28 cellular contexts compared by ENCODE assay signal in genomic region chr12:101336400-101336799, GRCh38. TPM values are rescaled to one million over a fixed set of nuclear protein-coding genes. Genes with fewer than 3 reads are reported as not detected.
DNase-seq lines count a peak whose midpoint lies in the region; ATAC-seq, FAIRE-seq and TF ChIP-seq lines count a peak whose summit lies in the region.
"Had no signal": no experiment of that assay in that cellular context is flagged by ENCODE, and none has a peak within 500 bp of the region (broad histone marks: within the 10 kb centered on the region; RNA-seq: fewer than 3 reads in every experiment).

No MANE protein-coding gene starts in this region.

- no peaks in the 10 kb centered on the region for H3K79me1 ChIP-seq in H9 (ENCODE audit: insufficient read depth, low read depth, low read length, poor library complexity, severe bottlenecking)
- no peaks in the 10 kb centered on the region for H3K79me1 ChIP-seq in IMR-90 (ENCODE audit: low read depth in 1 of 2, low read length in 2 of 2)

- no peak overlapping the region for H3T11ph ChIP-seq in H9 (ENCODE audit: low read length)

- no peak overlapping the region for H3K4me3 ChIP-seq in IMR-90 (ENCODE audit: insufficient read depth, low read depth, low read length)
- no peak overlapping the region for H3K4me3 ChIP-seq in astrocyte (ENCODE audit: insufficient read depth, low read depth, low read length)
- H3K4me3 ChIP-seq: BLaER1, GM12878 had no signal

- ATAC-seq in IMR-90 (ENCODE audit: low read depth) (no peak), HG03571 (IDR thresholded peaks at IDR 0.05; ENCODE audit: unreplicated experiment) (no peak)
- no peak for ATAC-seq in effector memory CD8-positive, alpha-beta T cell (replicated peaks)
- ATAC-seq: GM12878 had no signal

- H3K4me1 ChIP-seq in H9 (ENCODE audit: insufficient read depth, low read length) (no peaks in the 10 kb centered on the region), IMR-90 (ENCODE audit: control insufficient read depth, insufficient read depth, low read length) (no peaks in the 10 kb centered on the region), astrocyte (ENCODE audit: insufficient read depth, low read length) (no peaks in the 10 kb centered on the region)
- H3K4me1 ChIP-seq: BE2C, BLaER1 had no signal

- H3K18ac ChIP-seq in H9 (ENCODE audit: insufficient read length, low read depth, low read length) (no peak overlapping the region), IMR-90 (ENCODE audit: low read depth, low read length) (no peak overlapping the region)

- no peak overlapping the region for H3K14ac ChIP-seq in H9 (ENCODE audit: insufficient read depth, low read length)
- no peak overlapping the region for H3K14ac ChIP-seq in IMR-90 (replicated peaks; ENCODE audit: low read depth, low read length)

- H4K20me1 ChIP-seq in H9 (ENCODE audit: control insufficient read depth, insufficient read depth, insufficient read length) (no peaks in the 10 kb centered on the region), IMR-90 (ENCODE audit: insufficient read depth, low read length) (no peaks in the 10 kb centered on the region), astrocyte (ENCODE audit: insufficient read depth, low read length) (no peaks in the 10 kb centered on the region)
- H4K20me1 ChIP-seq: BLaER1 had no signal

- H3K36me3 ChIP-seq in IMR-90 (ENCODE audit: control insufficient read depth, insufficient read depth, low read length) = peaks cover 11% of the 10 kb centered on the region
- H3K36me3 ChIP-seq in astrocyte (ENCODE audit: insufficient read depth, low read length) = peaks cover 33% of the 10 kb centered on the region

- no peak overlapping the region for H2AK9ac ChIP-seq in IMR-90 (replicated peaks; ENCODE audit: low read depth, low read length, poor library complexity)

- H2AFZ ChIP-seq in H9 (ENCODE audit: low read length) = no peak overlapping the region
- H2AFZ ChIP-seq in IMR-90 (replicated peaks; ENCODE audit: low read length, poor library complexity) = no peak overlapping the region
- no peak overlapping the region for H2AFZ ChIP-seq in astrocyte (ENCODE audit: low read depth, low read length)

- DNase-seq in H9 = no peak
- no peak for DNase-seq in IMR-90
- no peak for DNase-seq in astrocyte (ENCODE audit: low read depth)
- DNase-seq in effector memory CD8-positive, alpha-beta T cell = no peak
- no peak for DNase-seq in NCI-H1436 treated with DMSO at 0.1 percent for 48 hours (lab: John Stamatoyannopoulos, UW)
- DNase-seq: 8988T; ACHN; BE2C; C1 segment of cervical spinal cord; CD4-positive, alpha-beta memory T cell; CD4-positive, CD25-positive, alpha-beta regulatory T cell; CD8-positive, alpha-beta memory T cell; COR-L47; DMS 273 treated with DMSO at 0.1 percent for 48 hours; DMS153; DMS53; DMS79; DND-41; EL; GDM1 had no signal

- no peak for TF ChIP-seq CTCF in H9 (conservative IDR thresholded peaks at IDR 0.05)
- TF ChIP-seq CTCF in IMR-90 (conservative IDR thresholded peaks at IDR 0.05; ENCODE audit: low read depth, low read length) = no peak
- TF ChIP-seq CTCF in astrocyte (IDR thresholded peaks at IDR 0.05; ENCODE audit: insufficient read depth, low read depth, low read length) = no peak

- dilution Hi-C loops in IMR-90 (cut with HindIII; ENCODE audit: low sequenced_read_pairs, unreplicated experiment) = no loop called here

- H3K9me3 ChIP-seq in H9 (ENCODE audit: control insufficient read depth, low read depth, low read length) (no peaks in the 10 kb centered on the region), IMR-90 (ENCODE audit: control insufficient read depth, insufficient read depth, low read length) (no peaks in the 10 kb centered on the region), astrocyte (ENCODE audit: insufficient read depth, low read depth, low read length) (no peaks in the 10 kb centered on the region)
- H3K9me3 ChIP-seq: BE2C, BLaER1 had no signal

- intact Hi-C loops in IMR-90 (cut with micrococcal nuclease) = no loop called here

- peaks cover 3% of the 10 kb centered on the region; the same call in 1 of the 2 replicates for H3K9me1 ChIP-seq in IMR-90 (ENCODE audit: insufficient read depth, low read length)

- no peak overlapping the region for H3K9ac ChIP-seq in H9 (ENCODE audit: extremely low read depth, insufficient read length, low read length)
- no peak overlapping the region for H3K9ac ChIP-seq in IMR-90 (ENCODE audit: low read depth, low read length)
- no peak overlapping the region for H3K9ac ChIP-seq in astrocyte (ENCODE audit: low read length)
- H3K9ac ChIP-seq: BLaER1 had no signal

- no TSS peak for BruUV-seq in IMR-90 (replicated peaks; lab: Mats Ljungman, UMichigan)

- H2BK15ac ChIP-seq in H9 (ENCODE audit: low read depth, low read length) (no peak overlapping the region), IMR-90 (ENCODE audit: low read depth, low read length) (no peak overlapping the region)

- peaks cover 17 to 58% (median 36%) of the 10 kb centered on the region in 3 experiments; a peak in 6 of 7 replicates for H3K36me3 Mint-ChIP-seq in H9 (ENCODE audit: insufficient read depth in 1 of 3, low read depth in 3 of 3)
- H3K36me3 Mint-ChIP-seq in astrocyte (ENCODE audit: low read depth, unreplicated experiment) = no peaks in the 10 kb centered on the region
- peaks cover 41% of the 10 kb centered on the region for H3K36me3 Mint-ChIP-seq in effector memory CD8-positive, alpha-beta T cell (ENCODE audit: insufficient read depth)

- H3K79me2 ChIP-seq in H9 (ENCODE audit: insufficient read depth, low read length) (no peaks in the 10 kb centered on the region), astrocyte (ENCODE audit: insufficient read depth, low read length) (no peaks in the 10 kb centered on the region)

- no peak overlapping the region for H2BK5ac ChIP-seq in H9 (ENCODE audit: insufficient read length, low read length)
- H2BK5ac ChIP-seq in IMR-90 (ENCODE audit: low read depth, low read length, poor library complexity, severe bottlenecking) = no peak overlapping the region

- H4K5ac ChIP-seq in H9 (ENCODE audit: insufficient read length, low read depth, low read length) (peak overlapping the region; percentile 50), IMR-90 (ENCODE audit: low read depth, low read length) (no peak overlapping the region)

- H3K27ac ChIP-seq in H9 (ENCODE audit: insufficient read length, low read depth, low read length) (no peak overlapping the region), IMR-90 (ENCODE audit: insufficient read depth, low read length) (no peak overlapping the region), astrocyte (ENCODE audit: low read depth, low read length) (no peak overlapping the region)
- H3K27ac ChIP-seq: BLaER1 had no signal

- no peak overlapping the region for H3K4ac ChIP-seq in H9 (ENCODE audit: low read depth, low read length)
- no peak overlapping the region for H3K4ac ChIP-seq in IMR-90 (ENCODE audit: low read depth, low read length)

- H4K91ac ChIP-seq in H9 (ENCODE audit: insufficient read length, low read depth, low read length) = no peak overlapping the region
- H4K91ac ChIP-seq in IMR-90 (ENCODE audit: insufficient read depth, low read depth, low read length) = no peak overlapping the region

- WGBS in H9 (ENCODE audit: extremely low coverage, insufficient read length, low lambda C conversion rate) = no CpG with 5 or more reads among the region's 1 CpG
- no CpG with 5 or more reads among the region's 1 CpG for WGBS in IMR-90 (ENCODE audit: extremely low coverage in 2 of 2, insufficient read length in 1 of 2), 2 experiments

- CTCF ChIA-PET in IMR-90 (lab: Yijun Ruan, JAX) = no interaction called here

- POLR2A ChIA-PET in IMR-90 (lab: Charles Lee; ENCODE audit: unreplicated experiment) = no interaction called here

- H2BK20ac ChIP-seq in H9 (ENCODE audit: low read depth, low read length, poor library complexity, severe bottlenecking) (no peak overlapping the region), IMR-90 (ENCODE audit: low read depth, low read length) (no peak overlapping the region)

- H3K23ac ChIP-seq in H9 (ENCODE audit: insufficient read length, low read depth, low read length) (no peak overlapping the region), IMR-90 (ENCODE audit: low read depth, low read length) (no peak overlapping the region)

- in situ Hi-C loops in IMR-90 (cut with MboI; ENCODE audit: low sequenced_read_pairs) = no loop called here

- H3K4me1 Mint-ChIP-seq in H9 = peaks cover 7 to 8% of the 10 kb centered on the region in 2 experiments
- H3K4me1 Mint-ChIP-seq in astrocyte (ENCODE audit: low read depth, unreplicated experiment) = no peaks in the 10 kb centered on the region
- no peaks in the 10 kb centered on the region for H3K4me1 Mint-ChIP-seq in effector memory CD8-positive, alpha-beta T cell (ENCODE audit: low read depth in 2 of 2)
- H3K4me1 Mint-ChIP-seq: CD14-positive monocyte; CD4-positive, alpha-beta memory T cell; CD8-positive, alpha-beta memory T cell had no signal

- H3K4me3 Mint-ChIP-seq in H9 = no peak overlapping the region
- H3K4me3 Mint-ChIP-seq in astrocyte (ENCODE audit: unreplicated experiment) = no peak overlapping the region
- no peak overlapping the region for H3K4me3 Mint-ChIP-seq in effector memory CD8-positive, alpha-beta T cell
- H3K4me3 Mint-ChIP-seq: CD14-positive monocyte; CD4-positive, alpha-beta memory T cell; CD4-positive, CD25-positive, alpha-beta regulatory T cell; CD8-positive, alpha-beta memory T cell had no signal

- H3K56ac ChIP-seq in H9 (ENCODE audit: insufficient read length, low read depth, low read length) = no peak overlapping the region
- peak overlapping the region; percentile 16; the same call in 1 of the 2 replicates for H3K56ac ChIP-seq in IMR-90 (ENCODE audit: extremely low read depth, insufficient read depth, low read length)

- H2AK5ac ChIP-seq in H9 (ENCODE audit: insufficient read length, low read length) (no peak overlapping the region), IMR-90 (ENCODE audit: low read depth, low read length) (no peak overlapping the region)

- H3K4me2 ChIP-seq in H9 (ENCODE audit: insufficient read depth, insufficient read length, low read length) (no peak overlapping the region), IMR-90 (ENCODE audit: low read depth, low read length) (no peak overlapping the region), astrocyte (ENCODE audit: low read length) (no peak overlapping the region)
- H3K4me2 ChIP-seq: BLaER1 had no signal

- H4K8ac ChIP-seq in H9 (replicated peaks; ENCODE audit: insufficient read length, low read depth, low read length) = no peak overlapping the region
- no peak overlapping the region for H4K8ac ChIP-seq in IMR-90 (ENCODE audit: low read depth in 2 of 2, low read length in 2 of 2)

- H3K27me3 ChIP-seq in H9 (ENCODE audit: insufficient read depth, low read length) (no peaks in the 10 kb centered on the region), IMR-90 (ENCODE audit: control insufficient read depth, insufficient read depth, low read length) (no peaks in the 10 kb centered on the region), astrocyte (ENCODE audit: insufficient read depth, low read length) (no peaks in the 10 kb centered on the region)
- H3K27me3 ChIP-seq: BE2C, BLaER1 had no signal

- H3K9me3 Mint-ChIP-seq in H9 (no peaks in the 10 kb centered on the region), astrocyte (ENCODE audit: unreplicated experiment) (no peaks in the 10 kb centered on the region)
- H3K9me3 Mint-ChIP-seq in effector memory CD8-positive, alpha-beta T cell = no peaks in the 10 kb centered on the region
- H3K9me3 Mint-ChIP-seq: CD14-positive monocyte; CD4-positive, alpha-beta memory T cell; CD4-positive, CD25-positive, alpha-beta regulatory T cell; CD8-positive, alpha-beta memory T cell had no signal

- FAIRE-seq in astrocyte (lab: Jason Lieb, UNC) = peak; percentile 47
- FAIRE-seq: A204.1, GM12878, GM12892, GM18507, GM19239 had no signal

- no peak for TF ChIP-seq RAD21 in IMR-90 (IDR thresholded peaks at IDR 0.05; ENCODE audit: low read length)

- TF ChIP-seq POLR2A in IMR-90 (IDR thresholded peaks at IDR 0.05; ENCODE audit: low read depth, low read length) = no peak

- no peaks in the 10 kb centered on the region for H3K23me2 ChIP-seq in H9 (ENCODE audit: insufficient read length, low read depth, low read length, poor library complexity, severe bottlenecking)

- no peak overlapping the region for H2BK12ac ChIP-seq in H9 (ENCODE audit: insufficient read length, low read depth, low read length)

- H3K27me3 Mint-ChIP-seq in H9 (ENCODE audit: low read depth) = no peaks in the 10 kb centered on the region
- no peaks in the 10 kb centered on the region for H3K27me3 Mint-ChIP-seq in astrocyte (ENCODE audit: low read depth, unreplicated experiment)
- H3K27me3 Mint-ChIP-seq in effector memory CD8-positive, alpha-beta T cell = no peaks in the 10 kb centered on the region
- H3K27me3 Mint-ChIP-seq: CD4-positive, alpha-beta memory T cell; CD4-positive, CD25-positive, alpha-beta regulatory T cell; CD8-positive, alpha-beta memory T cell had no signal

- H2BK120ac ChIP-seq in H9 (ENCODE audit: low read depth, low read length, poor library complexity, severe bottlenecking) = no peak overlapping the region
- no peak overlapping the region for H2BK120ac ChIP-seq in IMR-90 (ENCODE audit: low read depth, low read length)

- H3K27ac Mint-ChIP-seq in H9 (peak overlapping the region in 1 of 3 experiments; percentile 41; a peak in 1 of 7 replicates), astrocyte (ENCODE audit: unreplicated experiment) (no peak overlapping the region)
- H3K27ac Mint-ChIP-seq in effector memory CD8-positive, alpha-beta T cell = no peak overlapping the region
- H3K27ac Mint-ChIP-seq: CD14-positive monocyte; CD4-positive, alpha-beta memory T cell; CD4-positive, CD25-positive, alpha-beta regulatory T cell had no signal

RNA-seq across cellular contexts. Expression of gene UTP20, which starts 56.5 kb away (rescaled TPM):
- 35.3 and 38.3 TPM in 2 replicates for total RNA-seq in H9 (2021)
- total RNA-seq in IMR-90 (2012; rRNA removed) = 22.0 and 29.7 TPM in 2 replicates
- 6.3 and 6.8 TPM in 2 replicates for polyA plus RNA-seq in IMR-90 (2012; rRNA removed)
- 0.95 and 1.5 TPM in 2 replicates for polyA plus RNA-seq in IMR-90 (2012; cell fraction: cytosol; rRNA removed)
- polyA plus RNA-seq in IMR-90 (2012; cell fraction: nucleus; rRNA removed; ENCODE audit: low replicate concordance) = 0.87 and 5.8 TPM in 2 replicates
- 14.7 and 19.3 TPM in 2 replicates for total RNA-seq in astrocyte
